ENCODE assay signal across 18 cellular contexts in genomic region chr1:208333676-208334075, GRCh38.
DNase-seq lines count a peak whose midpoint lies in the region; ATAC-seq lines count a peak whose summit lies in the region.
"Had no signal": no experiment of that assay in that cellular context is flagged by ENCODE, and none has a peak within 500 bp of the region (broad histone marks: within the 10 kb centered on the region; RNA-seq: fewer than 3 reads in every experiment).

No MANE protein-coding gene starts in this region.

- DNase-seq in M059J (ENCODE audit: low read depth) (peak; percentile 49), NCI-H69 (lab: John Stamatoyannopoulos, UW) (peak; percentile 29), RPMI7951 (ENCODE audit: low read depth) (peak; percentile 76), amniotic epithelial cell (ENCODE audit: low read depth) (peak; percentile 4), GDM1 (lab: John Stamatoyannopoulos, UW) (no peak)
- no peak for DNase-seq in CD4-positive, alpha-beta memory T cell
- DNase-seq: 8988T; ACHN; BE2C; C1 segment of cervical spinal cord; Caco-2; Calu3; CD4-positive, CD25-positive, alpha-beta regulatory T cell; CD8-positive, alpha-beta T cell had no signal

- no peaks in the 10 kb centered on the region for H3K9me3 Mint-ChIP-seq in CD4-positive, alpha-beta memory T cell
- H3K9me3 Mint-ChIP-seq: CD14-positive monocyte; CD8-positive, alpha-beta T cell had no signal

- no peak for ATAC-seq in HG03457 (IDR thresholded peaks at IDR 0.05; ENCODE audit: unreplicated experiment)
- ATAC-seq: CD8-positive, alpha-beta T cell; GM12878 had no signal

- H3K27ac ChIP-seq in CD4-positive, alpha-beta memory T cell (ENCODE audit: low read depth, low read length) = no peak overlapping the region
- H3K27ac ChIP-seq: BLaER1 had no signal

- POLR2A ChIA-PET in CD4-positive, alpha-beta memory T cell (lab: Charles Lee; ENCODE audit: partially characterized antibody) = no interaction called here

- intact Hi-C loops in CD4-positive, alpha-beta memory T cell (cut with micrococcal nuclease) = no loop called here

- no peaks in the 10 kb centered on the region for H3K36me3 ChIP-seq in CD4-positive, alpha-beta memory T cell (ENCODE audit: insufficient read depth, low read length)
- H3K36me3 ChIP-seq: BE2C, BLaER1 had no signal

- no peaks in the 10 kb centered on the region for H3K4me1 Mint-ChIP-seq in CD4-positive, alpha-beta memory T cell
- H3K4me1 Mint-ChIP-seq: CD14-positive monocyte; CD4-positive, CD25-positive, alpha-beta regulatory T cell had no signal

- H3K9me3 ChIP-seq in CD4-positive, alpha-beta memory T cell (ENCODE audit: control insufficient read depth in 1 of 2, low read length in 2 of 2) = no peaks in the 10 kb centered on the region
- H3K9me3 ChIP-seq: BE2C, BLaER1, Caco-2 had no signal

- no peak overlapping the region for H3K4me3 ChIP-seq in CD4-positive, alpha-beta memory T cell (ENCODE audit: low read length in 2 of 2)
- H3K4me3 ChIP-seq: BLaER1, GM12878 had no signal

- H3K4me1 ChIP-seq in CD4-positive, alpha-beta memory T cell (ENCODE audit: insufficient read depth, low read length) = no peaks in the 10 kb centered on the region
- H3K4me1 ChIP-seq: BLaER1, Caco-2 had no signal

- H3K4me3 Mint-ChIP-seq in CD4-positive, alpha-beta memory T cell = no peak overlapping the region
- H3K4me3 Mint-ChIP-seq: CD14-positive monocyte; CD4-positive, CD25-positive, alpha-beta regulatory T cell; CD8-positive, alpha-beta T cell had no signal

- no peaks in the 10 kb centered on the region for H3K27me3 ChIP-seq in CD4-positive, alpha-beta memory T cell (ENCODE audit: insufficient read depth, low read length)
- H3K27me3 ChIP-seq: BE2C, BLaER1 had no signal

- CTCF ChIA-PET in CD4-positive, alpha-beta memory T cell (lab: Charles Lee; ENCODE audit: partially characterized antibody) = no interaction called here

- H3K27me3 Mint-ChIP-seq in CD4-positive, alpha-beta memory T cell = peaks cover 12 to 14% of the 10 kb centered on the region in 2 donors
- H3K27me3 Mint-ChIP-seq: CD4-positive, CD25-positive, alpha-beta regulatory T cell had no signal

- H3K27ac Mint-ChIP-seq in CD4-positive, alpha-beta memory T cell = no peak overlapping the region
- H3K27ac Mint-ChIP-seq: CD14-positive monocyte; CD4-positive, CD25-positive, alpha-beta regulatory T cell; CD8-positive, alpha-beta T cell had no signal

- H3K36me3 Mint-ChIP-seq in CD4-positive, alpha-beta memory T cell = no peaks in the 10 kb centered on the region
- H3K36me3 Mint-ChIP-seq: CD14-positive monocyte; CD4-positive, CD25-positive, alpha-beta regulatory T cell; CD8-positive, alpha-beta T cell had no signal

Comparison
In these comparisons a context has a peak if more than half of its experiments do, and no peak if none do; other contexts are left out.
1. DNase-seq: peak in M059J (single experiment), NCI-H69 (single experiment), RPMI7951 (single experiment) and amniotic epithelial cell (single experiment); none in GDM1 (single experiment) and CD4-positive, alpha-beta memory T cell (0 of 5).